In genomic region chr10:129047001-129047400, GRCh38 we compare ENCODE assay signal across 18 cellular contexts.
"Had no signal": no experiment of that assay in that cellular context is flagged by ENCODE, and none has a peak within 500 bp of the region (broad histone marks: within the 10 kb centered on the region; RNA-seq: fewer than 3 reads in every experiment).

No MANE protein-coding gene starts in this region.

- H3K27ac ChIP-seq: breast epithelium, dorsolateral prefrontal cortex, ovary, prostate gland, suprapubic skin, transverse colon, uterus had no signal

- DNase-seq: activated CD4-positive, alpha-beta T cell treated with anti-CD3 and anti-CD28 coated beads, Interleukin-2, amount 10 ng/mL, durations not matched to agents 7 days and 5 days; activated CD8-positive, alpha-beta memory T cell treated with anti-CD3 and anti-CD28 coated beads, Interleukin-2, amount 10 ng/mL, durations not matched to agents 7 days and 5 days; activated CD8-positive, alpha-beta T cell treated with anti-CD3 and anti-CD28 coated beads for 36 hours; activated gamma-delta T cell; activated naive CD4-positive, alpha-beta T cell treated with anti-CD3 and anti-CD28 coated beads, Interleukin-2, amount 50 U/mL, for 16 hours; aorta; dorsolateral prefrontal cortex; kidney; naive thymus-derived CD8-positive, alpha-beta T cell; ovary; stimulated activated CD4-positive, alpha-beta T cell treated with anti-CD3 and anti-CD28 coated beads, Interleukin-1b, Interleukin-23, amount 100 ng/mL, for 48 hours; T-helper 2 cell; transverse colon had no signal

- H3K27me3 ChIP-seq: breast epithelium, ovary, uterus had no signal

- H3K36me3 ChIP-seq: breast epithelium, ovary, prostate gland, suprapubic skin, transverse colon, uterus had no signal

- H3K4me3 ChIP-seq: breast epithelium, dorsolateral prefrontal cortex, lung, ovary, prostate gland, suprapubic skin, transverse colon, uterus had no signal
